Comparison of ENCODE assay signal across 8 cellular contexts in genomic region chr19:1811942-1812425, GRCh38. TPM values are rescaled to one million over a fixed set of nuclear protein-coding genes. Genes with fewer than 3 reads are reported as not detected.
A peak's percentile ranks its signal among the peaks of the same experiment; 100 is the strongest.
DNase-seq lines count a peak whose midpoint lies in the region; ATAC-seq lines count a peak whose summit lies in the region.

TSS of gene ATP8B3 (minus strand) at chr19:1812276. CDS start at chr19:1811736, 540 bp downstream.

- H3K9me3 ChIP-seq in MG63 (no peaks in the 10 kb centered on the region), mucosa of stomach (ENCODE audit: control insufficient read depth, low read length) (no peaks in the 10 kb centered on the region)

- peak; percentile 41 for DNase-seq in Caki2 (ENCODE audit: low read depth)
- DNase-seq in MG63, result no peak
- DNase-seq in caudate nucleus (lab: John Stamatoyannopoulos, UW), result peak in 2 of 61 donors; percentile 29 to 73
- no peak for DNase-seq in NCI-H2107 treated with DMSO at 0.1 percent for 48 hours (lab: John Stamatoyannopoulos, UW; ENCODE audit: unreplicated experiment)
- no peak for DNase-seq in pons (ENCODE audit: low spot score)

- no peaks in the 10 kb centered on the region for H3K36me3 ChIP-seq in MG63
- peaks cover 3% of the 10 kb centered on the region for H3K36me3 ChIP-seq in mucosa of stomach (ENCODE audit: control insufficient read depth, insufficient read depth, low read length)

- in situ Hi-C loops in Caki2 (cut with HindIII; ENCODE audit: low pct_unique_long_range_greater_than_20kb, low sequenced_read_pairs), result no loop called here

- H3K4me3 ChIP-seq in MG63 (peak within 1 kb of the TSS; percentile 44), mucosa of stomach (ENCODE audit: low read length) (no peak within 1 kb of the TSS)

- peak; percentile 18 for ATAC-seq in GM21360 (IDR thresholded peaks at IDR 0.05; ENCODE audit: unreplicated experiment)
- ATAC-seq in GM19452 (IDR thresholded peaks at IDR 0.05; ENCODE audit: unreplicated experiment), result no peak

- H3K27ac ChIP-seq in caudate nucleus (ENCODE audit: low read depth, low read length), result peak within 1 kb of the TSS; percentile 44

- H3K9ac ChIP-seq in mucosa of stomach (ENCODE audit: low read length), result peak within 1 kb of the TSS; percentile 45

- H3K27me3 ChIP-seq in MG63, result no peaks in the 10 kb centered on the region
- no peaks in the 10 kb centered on the region for H3K27me3 ChIP-seq in mucosa of stomach (ENCODE audit: control insufficient read depth, insufficient read depth, low read length)

- H3K4me1 ChIP-seq in mucosa of stomach (ENCODE audit: control insufficient read depth, insufficient read depth, low read length), result peaks cover 20% of the 10 kb centered on the region

RNA-seq across cellular contexts. Expression of gene ATP8B3, which starts in this region (rescaled TPM):
- total RNA-seq in Caki2 (2014; rRNA removed; shearing (Covaris generic); ENCODE audit: low replicate concordance), result 5.3 and 11.9 TPM in 2 replicates
- not detected in 2 replicates for total RNA-seq in MG63 (2014; rRNA removed; shearing (Covaris generic); ENCODE audit: low replicate concordance)
